Comparison of ENCODE assay signal across 8 cellular contexts in genomic region chr12:52213541-52214420, GRCh38. TPM values are rescaled to one million over a fixed set of nuclear protein-coding genes. Genes with fewer than 3 reads are reported as not detected.
A peak's percentile ranks its signal among the peaks of the same experiment; 100 is the strongest.
DNase-seq lines count a peak whose midpoint lies in the region; ATAC-seq and TF ChIP-seq lines count a peak whose summit lies in the region.

No MANE protein-coding gene starts in this region.

- no peak overlapping the region for H3K9ac ChIP-seq in parathyroid adenoma

- ATAC-seq in GM21619 (IDR thresholded peaks at IDR 0.05; ENCODE audit: unreplicated experiment) (no peak), HG02571 (IDR thresholded peaks at IDR 0.05; ENCODE audit: unreplicated experiment) (no peak)

- no peaks in the 10 kb centered on the region for H3K27me3 ChIP-seq in parathyroid adenoma (ENCODE audit: control insufficient read depth, insufficient read depth, low read length)

- peak; percentile 100 for TF ChIP-seq CTCF in parathyroid adenoma (IDR thresholded peaks at IDR 0.05)

- no peaks in the 10 kb centered on the region for H3K36me3 ChIP-seq in parathyroid adenoma (ENCODE audit: control insufficient read depth, insufficient read depth, low read length)

- no peak overlapping the region for H3K27ac ChIP-seq in parathyroid adenoma

- peak overlapping the region; percentile 1 for H2AFZ ChIP-seq in parathyroid adenoma

- peaks cover 44% of the 10 kb centered on the region for H3K4me1 ChIP-seq in parathyroid adenoma

- no peaks in the 10 kb centered on the region for H3K79me2 ChIP-seq in parathyroid adenoma

- peak; percentile 85 for DNase-seq in EH (ENCODE audit: low read depth)
- DNase-seq in HK-2 (ENCODE audit: unreplicated experiment) = peak; percentile 91
- DNase-seq in activated naive CD4-positive, alpha-beta T cell (lab: John Stamatoyannopoulos, UW) = peak in 3 of 4 experiments; percentile 9 to 32 (median 20)
- peak; percentile 61 for DNase-seq in germinal center (ENCODE audit: low spot score)

- no peaks in the 10 kb centered on the region for H3K9me3 ChIP-seq in parathyroid adenoma (ENCODE audit: control insufficient read depth, low read length)

- no peak overlapping the region for H3K4me3 ChIP-seq in parathyroid adenoma (ENCODE audit: low read depth, low read length)

- H3K4me2 ChIP-seq in parathyroid adenoma (ENCODE audit: low read length) = peak overlapping the region; percentile 37

TF ChIP-seq in PFSK-1, 5 proteins besides CTCF, POLR2A, EP300 and RAD21:
- 0 out of 4 replicates have a peak, but pooled peaks of 1 of the 2 experiments have one; percentile 39 for TF ChIP-seq REST (IDR thresholded peaks at IDR 0.05; ENCODE audit: insufficient read depth in 1 of 2, low read depth in 2 of 2, low read length in 2 of 2)
- TF ChIP-seq TAF1 (IDR thresholded peaks at IDR 0.05; ENCODE audit: borderline replicate concordance, insufficient read depth, low read length) = no peak
- TF ChIP-seq SIN3A (IDR thresholded peaks at IDR 0.05; ENCODE audit: borderline replicate concordance, insufficient read depth, low read length) = no peak
- TF ChIP-seq POLR2AphosphoS5 (IDR thresholded peaks at IDR 0.05; ENCODE audit: low read depth, low read length) = no peak
- peak; percentile 66 for TF ChIP-seq FOXP2 (optimal IDR thresholded peaks at IDR 0.05; ENCODE audit: borderline replicate concordance, extremely low read depth, extremely low read length, insufficient read depth)

RNA-seq across cellular contexts. Expression of gene KRT7, which starts 19.3 kb away (rescaled TPM):
- 0.35 TPM for polyA plus RNA-seq in PFSK-1 (2012; ENCODE audit: insufficient read length, low read depth)

RNA-seq across cellular contexts. Expression of gene KRT80, which starts 22.0 kb away (rescaled TPM):
- not detected for polyA plus RNA-seq in PFSK-1 (2012; ENCODE audit: insufficient read length, low read depth)

Comparison
In these comparisons a context has a peak if more than half of its experiments do, and no peak if none do; other contexts are left out.
1. DNase-seq: peak in every context shown above with its lines; median percentile 91 in HK-2; 85 in EH; 61 in germinal center; 20 in activated naive CD4-positive, alpha-beta T cell.